In genomic region chr3:38247366-38248035, GRCh38 we compare ENCODE assay signal across 8 cellular contexts. TPM values are rescaled to one million over a fixed set of nuclear protein-coding genes. Genes with fewer than 3 reads are reported as not detected.
DNase-seq lines count a peak whose midpoint lies in the region; ATAC-seq, FAIRE-seq and TF ChIP-seq lines count a peak whose summit lies in the region.

No MANE protein-coding gene starts in this region.

- ATAC-seq in Panc1 (peak; percentile 85), GM19328 (IDR thresholded peaks at IDR 0.05; ENCODE audit: unreplicated experiment) (no peak)

- no peak for FAIRE-seq in GM12892 (lab: Jason Lieb, UNC)

- H4K20me1 ChIP-seq in fibroblast of lung (ENCODE audit: control insufficient read depth, extremely low read depth, insufficient read depth, low read length): no peaks in the 10 kb centered on the region
- peaks cover 12% of the 10 kb centered on the region for H4K20me1 ChIP-seq in osteoblast (ENCODE audit: insufficient read depth, low read length)

- CTCF ChIA-PET in Panc1 (lab: Charles Lee): interaction anchor here (0.6 to 0.7 kb wide), 2 partner anchors 62 to 130 kb away, joined by 3 to 8 read pairs; no protein-coding TSS in a partner anchor

- H3K27me3 ChIP-seq in Panc1 (ENCODE audit: control insufficient read depth, insufficient read depth, low read length) (no peaks in the 10 kb centered on the region), fibroblast of lung (ENCODE audit: control insufficient read depth, insufficient read depth, low read length) (no peaks in the 10 kb centered on the region), osteoblast (ENCODE audit: insufficient read depth, low read length) (no peaks in the 10 kb centered on the region)

- in situ Hi-C loops in Panc1 (cut with HindIII; ENCODE audit: low pct_unique_long_range_greater_than_20kb, low sequenced_read_pairs): no loop called here

- H2AFZ ChIP-seq in fibroblast of lung (ENCODE audit: low read length) (no peak overlapping the region), osteoblast (ENCODE audit: low read length) (no peak overlapping the region)

- TF ChIP-seq CTCF in Panc1 (IDR thresholded peaks at IDR 0.05) (peak; percentile 19; the same call in 1 of the 2 replicates), fibroblast of lung (conservative IDR thresholded peaks at IDR 0.05 in 1 of 2, IDR thresholded peaks at IDR 0.05 in 1 of 2; ENCODE audit: low read depth in 1 of 2, low read length in 2 of 2) (peak; percentile 21 to 51), osteoblast (IDR thresholded peaks at IDR 0.05; ENCODE audit: extremely low read depth, low read depth, low read length) (peak; percentile 41)

- H3K27ac ChIP-seq in Panc1 (ENCODE audit: low read length) (no peak overlapping the region), fibroblast of lung (ENCODE audit: insufficient read depth, low read length) (peak overlapping the region; percentile 7), osteoblast (ENCODE audit: low read depth, low read length) (peak overlapping the region; percentile 25)

- no peak overlapping the region for H3K4me3 ChIP-seq in Panc1 (ENCODE audit: low read depth in 2 of 2, low read length in 2 of 2)
- H3K4me3 ChIP-seq in fibroblast of lung (replicated peaks in 1 of 4; ENCODE audit: control extremely low read depth in 1 of 4, insufficient read depth in 1 of 4, low read depth in 3 of 4, low read length in 4 of 4): no peak overlapping the region
- no peak overlapping the region for H3K4me3 ChIP-seq in osteoblast (ENCODE audit: insufficient read depth, low read length)

- intact Hi-C loops in Panc1 (cut with micrococcal nuclease; ENCODE audit: unreplicated experiment): no loop called here

- H3K36me3 ChIP-seq in Panc1 (ENCODE audit: control insufficient read depth, insufficient read depth, low read length) (peaks cover 20% of the 10 kb centered on the region), fibroblast of lung (ENCODE audit: control insufficient read depth, insufficient read depth, low read length) (peaks cover 2% of the 10 kb centered on the region), osteoblast (ENCODE audit: insufficient read depth, low read length) (peaks cover 57% of the 10 kb centered on the region)

- H3K4me2 ChIP-seq in fibroblast of lung (ENCODE audit: extremely low read depth, insufficient read depth, low read length) (no peak overlapping the region), osteoblast (ENCODE audit: insufficient read depth, low read length) (peak overlapping the region; percentile 15)

- POLR2A ChIA-PET in Panc1 (lab: Charles Lee): no interaction called here

- H3K9me3 ChIP-seq in Panc1 (ENCODE audit: control insufficient read depth, insufficient read depth, low read depth, low read length): no peaks in the 10 kb centered on the region
- H3K9me3 ChIP-seq in fibroblast of lung (ENCODE audit: control insufficient read depth, insufficient read depth, low read depth, low read length): no peaks in the 10 kb centered on the region
- no peaks in the 10 kb centered on the region for H3K9me3 ChIP-seq in osteoblast (ENCODE audit: low read depth, low read length)

- H3K9ac ChIP-seq in fibroblast of lung (ENCODE audit: insufficient read depth, low read length): no peak overlapping the region

- TF ChIP-seq POLR2A in GM12892 (IDR thresholded peaks at IDR 0.05; ENCODE audit: low read depth, low read length): no peak

- H3K4me1 ChIP-seq in Panc1 (ENCODE audit: control insufficient read depth, insufficient read depth, low read length) (no peaks in the 10 kb centered on the region), fibroblast of lung (ENCODE audit: control insufficient read depth, extremely low read depth, insufficient read depth, low read length) (peaks cover 5% of the 10 kb centered on the region), osteoblast (ENCODE audit: insufficient read depth, low read length) (peaks cover 12% of the 10 kb centered on the region)

- no TSS peak for BruUV-seq in Panc1 (replicated peaks; lab: Mats Ljungman, UMichigan)

- no peaks in the 10 kb centered on the region for H3K79me2 ChIP-seq in fibroblast of lung (ENCODE audit: control insufficient read depth, insufficient read depth, low read length)
- peaks cover 16% of the 10 kb centered on the region for H3K79me2 ChIP-seq in osteoblast (ENCODE audit: insufficient read depth, low read length)

- DNase-seq in GM03348 (ENCODE audit: low spot score): peak; percentile 85
- DNase-seq in Panc1 (ENCODE audit: low read depth, low spot score): peak; percentile 64
- DNase-seq in fibroblast of lung (ENCODE audit: low read depth in 2 of 2): peak; percentile 88 to 94
- DNase-seq in osteoblast (ENCODE audit: insufficient read length, low spot score, missing footprints): peak; percentile 74
- no peak for DNase-seq in GM12892 (ENCODE audit: insufficient read length)
- DNase-seq in NCI-H510A (lab: John Stamatoyannopoulos, UW): no peak
- no peak for DNase-seq in NCI-H2171 treated with DMSO at 0.1 percent for 48 hours (lab: John Stamatoyannopoulos, UW)

RNA-seq across cellular contexts. Expression of gene SLC22A13, which starts 18.1 kb away (rescaled TPM):
- total RNA-seq in Panc1 (2021; ENCODE audit: unreplicated experiment) (0.33 TPM), fibroblast of lung (0.26 and 0.33 TPM in 2 replicates), osteoblast (0.29 and 0.36 TPM in 2 replicates)
- 0.18 TPM for polyA plus RNA-seq in Panc1 (2012; ENCODE audit: insufficient read length)
- polyA plus RNA-seq in fibroblast of lung: 0.05 and 0.06 TPM in 2 replicates
- polyA plus RNA-seq in fibroblast of lung (2012): 0.13 TPM in 1 of 2 replicates, not detected in the other
- not detected in 2 replicates for polyA minus RNA-seq in fibroblast of lung (ENCODE audit: low replicate concordance)
- 0.17 TPM for polyA plus RNA-seq in GM12892 (2012; ENCODE audit: missing spikeins)

RNA-seq across cellular contexts. Expression of gene SLC22A14, which starts 34.6 kb away (rescaled TPM):
- total RNA-seq in Panc1 (2021; ENCODE audit: unreplicated experiment) (0.13 TPM), fibroblast of lung (under 0.01 and 0.17 TPM in 2 replicates), osteoblast (0.29 and 0.36 TPM in 2 replicates)
- not detected for polyA plus RNA-seq in Panc1 (2012; ENCODE audit: insufficient read length)
- 0.05 TPM in 1 of 2 replicates, not detected in the other for polyA plus RNA-seq in fibroblast of lung
- polyA plus RNA-seq in fibroblast of lung (2012): 0.06 TPM in 1 of 2 replicates, not detected in the other
- 0.82 TPM in 1 of 2 replicates, not detected in the other for polyA minus RNA-seq in fibroblast of lung (ENCODE audit: low replicate concordance)
- not detected for polyA plus RNA-seq in GM12892 (2012; ENCODE audit: missing spikeins)

Comparison
In these comparisons a context has a peak if more than half of its experiments do, and no peak if none do; other contexts are left out.
1. DNase-seq: peak in GM03348 (single experiment), Panc1 (single experiment), fibroblast of lung (2 of 2) and osteoblast (single experiment); none in GM12892 (single experiment), NCI-H510A (single experiment) and NCI-H2171 treated with DMSO at 0.1 percent for 48 hours (single experiment).
2. Peak in every context shown above with its lines, with median percentiles within 50 percentile points of each other: CTCF ChIP-seq.